ENCODE assay signal across 21 cellular contexts in genomic region chr10:101290415-101290814, GRCh38.
DNase-seq lines count a peak whose midpoint lies in the region; ATAC-seq and TF ChIP-seq lines count a peak whose summit lies in the region.
"Had no signal": no experiment of that assay in that cellular context is flagged by ENCODE, and none has a peak within 500 bp of the region (broad histone marks: within the 10 kb centered on the region; RNA-seq: fewer than 3 reads in every experiment).

No MANE protein-coding gene starts in this region.

- POLR2A ChIA-PET in WTC11 (lab: Charles Lee): no interaction called here

- no peak overlapping the region for H2AFZ ChIP-seq in KMS-11 (ENCODE audit: low read depth)

- H3K4me1 ChIP-seq in KMS-11 (ENCODE audit: low read depth, poor library complexity, severe bottlenecking) (peaks cover 48% of the 10 kb centered on the region), iPS-15b (ENCODE audit: control insufficient read depth, insufficient read depth, low read length) (peaks cover 21% of the 10 kb centered on the region)
- peaks cover 17% of the 10 kb centered on the region for H3K4me1 ChIP-seq in effector memory CD4-positive, alpha-beta T cell (ENCODE audit: control insufficient read depth, insufficient read depth, low read length, poor library complexity, severe bottlenecking)

- no peak overlapping the region for H3K4me3 ChIP-seq in KMS-11 (IDR thresholded peaks at IDR 0.05; ENCODE audit: insufficient read depth, low read depth, low read length)
- H3K4me3 ChIP-seq in iPS-15b (ENCODE audit: low read depth, low read length): peak overlapping the region; percentile 45
- no peak overlapping the region for H3K4me3 ChIP-seq in effector memory CD4-positive, alpha-beta T cell (ENCODE audit: insufficient read depth, low read depth, low read length, poor library complexity, severe bottlenecking)
- H3K4me3 ChIP-seq: MG63, Peyer's patch had no signal

- TF ChIP-seq CTCF in KMS-11 (conservative IDR thresholded peaks at IDR 0.05; ENCODE audit: low read depth, low read length): no peak
- TF ChIP-seq CTCF in WTC11 (IDR thresholded peaks at IDR 0.05): no peak
- no peak for TF ChIP-seq CTCF in progenitor cell of endocrine pancreas (IDR thresholded peaks at IDR 0.05; ENCODE audit: unreplicated experiment)
- no peak for TF ChIP-seq CTCF in omental fat pad (IDR thresholded peaks at IDR 0.05)

- H3K36me3 Mint-ChIP-seq in WTC11 (no peaks in the 10 kb centered on the region), progenitor cell of endocrine pancreas (ENCODE audit: insufficient read depth) (no peaks in the 10 kb centered on the region)
- H3K36me3 Mint-ChIP-seq: IgD-negative memory B cell had no signal

- CTCF ChIA-PET in WTC11 (lab: Charles Lee): interaction anchor here (0.8 to 12.3 kb wide), 22 partner anchors 12 to 549 kb away, joined by 3 to 203 read pairs (median 6); partner anchors contain the start of gene LBX1

- H3K4me3 Mint-ChIP-seq in WTC11 (peak overlapping the region; percentile 32), progenitor cell of endocrine pancreas (ENCODE audit: low read depth) (peak overlapping the region; percentile 35)

- peaks cover 48% of the 10 kb centered on the region for H3K4me1 Mint-ChIP-seq in WTC11
- peaks cover 28% of the 10 kb centered on the region for H3K4me1 Mint-ChIP-seq in progenitor cell of endocrine pancreas (ENCODE audit: low read depth)

- H3K4me2 ChIP-seq in KMS-11: peak overlapping the region; percentile 62; the same call in 1 of the 2 replicates

- no peak overlapping the region for H3K27ac ChIP-seq in KMS-11
- H3K27ac ChIP-seq in effector memory CD4-positive, alpha-beta T cell (ENCODE audit: insufficient read depth, low read length, poor library complexity, severe bottlenecking): no peak overlapping the region
- H3K27ac ChIP-seq: C4-2B, Peyer's patch had no signal

- no peak overlapping the region for H3K9ac ChIP-seq in KMS-11
- no peak overlapping the region for H3K9ac ChIP-seq in iPS-15b (ENCODE audit: low read depth, low read length)

- H3K27me3 ChIP-seq in KMS-11 (ENCODE audit: insufficient read depth, low read depth): 0 out of 2 replicates have a peak, but pooled peaks cover 3% of the 10 kb centered on the region
- peaks cover 73% of the 10 kb centered on the region for H3K27me3 ChIP-seq in iPS-15b (ENCODE audit: control insufficient read depth, insufficient read depth, low read length)
- H3K27me3 ChIP-seq in effector memory CD4-positive, alpha-beta T cell (replicated peaks; ENCODE audit: control insufficient read depth, insufficient read depth, low read length, poor library complexity, severe bottlenecking): peaks cover 70% of the 10 kb centered on the region

- no peaks in the 10 kb centered on the region for H3K9me3 ChIP-seq in iPS-15b (ENCODE audit: control insufficient read depth, insufficient read depth, low read length)
- no peaks in the 10 kb centered on the region for H3K9me3 ChIP-seq in effector memory CD4-positive, alpha-beta T cell (ENCODE audit: control insufficient read depth, low read length)
- H3K9me3 ChIP-seq: MG63, Peyer's patch had no signal

- H3K79me2 ChIP-seq in KMS-11 (ENCODE audit: insufficient read depth, low read depth): no peaks in the 10 kb centered on the region

- no peaks in the 10 kb centered on the region for H4K20me1 ChIP-seq in KMS-11 (ENCODE audit: insufficient read depth)

- no peak for DNase-seq in WTC11 (ENCODE audit: low spot score)
- DNase-seq in progenitor cell of endocrine pancreas (ENCODE audit: low spot score, unreplicated experiment): no peak
- no peak for DNase-seq in effector memory CD4-positive, alpha-beta T cell
- no peak for DNase-seq in omental fat pad (ENCODE audit: low spot score)
- DNase-seq in T-helper 2 cell: no peak
- DNase-seq: ACHN; DMS79 treated with DMSO at 0.1 percent for 48 hours; Kasumi-1; MG63; NCI-H1048; NCI-H1436; NCI-H1930; NCI-H2171 treated with DMSO at 0.1 percent for 48 hours; NCI-H748 treated with DMSO at 0.1 percent for 48 hours; NK-92 treated with Interleukin-12 subunit alpha and Interleukin-12 subunit beta, amount 100 ng/mL, for 24 hours; Peyer's patch; Right ventricle myocardium superior had no signal

- H3K27me3 Mint-ChIP-seq in WTC11 (ENCODE audit: low read depth) (peaks cover 96% of the 10 kb centered on the region), progenitor cell of endocrine pancreas (peaks cover 62% of the 10 kb centered on the region)

- H3K36me3 ChIP-seq in KMS-11 (ENCODE audit: insufficient read depth) (no peaks in the 10 kb centered on the region), iPS-15b (ENCODE audit: control insufficient read depth, insufficient read depth, low read length) (no peaks in the 10 kb centered on the region)
- no peaks in the 10 kb centered on the region for H3K36me3 ChIP-seq in effector memory CD4-positive, alpha-beta T cell (ENCODE audit: control insufficient read depth, insufficient read depth, low read length)
- H3K36me3 ChIP-seq: MG63, Peyer's patch had no signal

- no peaks in the 10 kb centered on the region for H3K9me3 Mint-ChIP-seq in WTC11
- H3K9me3 Mint-ChIP-seq in progenitor cell of endocrine pancreas (ENCODE audit: low read depth): no peaks in the 10 kb centered on the region
- H3K9me3 Mint-ChIP-seq: IgD-negative memory B cell had no signal

- ATAC-seq in WTC11: no peak
- ATAC-seq in omental fat pad (ENCODE audit: low FRiP score): no peak

- H3K27ac Mint-ChIP-seq in WTC11 (no peak overlapping the region), progenitor cell of endocrine pancreas (peak overlapping the region; percentile 18)

TF ChIP-seq in WTC11, 78 proteins besides CTCF, POLR2A, EP300 and RAD21 (continues in another document):
- TF ChIP-seq ZNF121 (CRISPR knock-in tag; IDR thresholded peaks at IDR 0.05) (no peak), FOXK1 (CRISPR knock-in tag; IDR thresholded peaks at IDR 0.05) (no peak), USF2 (CRISPR knock-in tag; IDR thresholded peaks at IDR 0.05) (no peak), E2F4 (CRISPR knock-in tag; IDR thresholded peaks at IDR 0.05; ENCODE audit: borderline replicate concordance, low read depth) (no peak), ATF2 (CRISPR knock-in tag; IDR thresholded peaks at IDR 0.05; ENCODE audit: borderline replicate concordance, low read depth) (no peak)
- TF ChIP-seq, protein P1, sequence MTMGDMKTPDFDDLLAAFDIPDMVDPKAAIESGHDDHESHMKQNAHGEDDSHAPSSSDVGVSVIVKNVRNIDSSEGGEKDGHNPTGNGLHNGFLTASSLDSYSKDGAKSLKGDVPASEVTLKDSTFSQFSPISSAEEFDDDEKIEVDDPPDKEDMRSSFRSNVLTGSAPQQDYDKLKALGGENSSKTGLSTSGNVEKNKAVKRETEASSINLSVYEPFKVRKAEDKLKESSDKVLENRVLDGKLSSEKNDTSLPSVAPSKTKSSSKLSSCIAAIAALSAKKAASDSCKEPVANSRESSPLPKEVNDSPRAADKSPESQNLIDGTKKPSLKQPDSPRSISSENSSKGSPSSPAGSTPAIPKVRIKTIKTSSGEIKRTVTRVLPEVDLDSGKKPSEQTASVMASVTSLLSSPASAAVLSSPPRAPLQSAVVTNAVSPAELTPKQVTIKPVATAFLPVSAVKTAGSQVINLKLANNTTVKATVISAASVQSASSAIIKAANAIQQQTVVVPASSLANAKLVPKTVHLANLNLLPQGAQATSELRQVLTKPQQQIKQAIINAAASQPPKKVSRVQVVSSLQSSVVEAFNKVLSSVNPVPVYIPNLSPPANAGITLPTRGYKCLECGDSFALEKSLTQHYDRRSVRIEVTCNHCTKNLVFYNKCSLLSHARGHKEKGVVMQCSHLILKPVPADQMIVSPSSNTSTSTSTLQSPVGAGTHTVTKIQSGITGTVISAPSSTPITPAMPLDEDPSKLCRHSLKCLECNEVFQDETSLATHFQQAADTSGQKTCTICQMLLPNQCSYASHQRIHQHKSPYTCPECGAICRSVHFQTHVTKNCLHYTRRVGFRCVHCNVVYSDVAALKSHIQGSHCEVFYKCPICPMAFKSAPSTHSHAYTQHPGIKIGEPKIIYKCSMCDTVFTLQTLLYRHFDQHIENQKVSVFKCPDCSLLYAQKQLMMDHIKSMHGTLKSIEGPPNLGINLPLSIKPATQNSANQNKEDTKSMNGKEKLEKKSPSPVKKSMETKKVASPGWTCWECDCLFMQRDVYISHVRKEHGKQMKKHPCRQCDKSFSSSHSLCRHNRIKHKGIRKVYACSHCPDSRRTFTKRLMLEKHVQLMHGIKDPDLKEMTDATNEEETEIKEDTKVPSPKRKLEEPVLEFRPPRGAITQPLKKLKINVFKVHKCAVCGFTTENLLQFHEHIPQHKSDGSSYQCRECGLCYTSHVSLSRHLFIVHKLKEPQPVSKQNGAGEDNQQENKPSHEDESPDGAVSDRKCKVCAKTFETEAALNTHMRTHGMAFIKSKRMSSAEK (CRISPR knock-in tag; IDR thresholded peaks at IDR 0.05; ENCODE audit: borderline replicate concordance): no peak
